25 cellular contexts compared by ENCODE assay signal in genomic region chr11:117771841-117772240, GRCh38. TPM values are rescaled to one million over a fixed set of nuclear protein-coding genes. Genes with fewer than 3 reads are reported as not detected.
"Had no signal": no experiment of that assay in that cellular context is flagged by ENCODE, and none has a peak within 500 bp of the region (broad histone marks: within the 10 kb centered on the region; RNA-seq: fewer than 3 reads in every experiment).

No MANE protein-coding gene starts in this region.

- H3K4me3 ChIP-seq: coronary artery, lung, mucosa of descending colon, pancreas, right lobe of liver, suprapubic skin, thyroid gland, vagina had no signal

- H3K27ac Mint-ChIP-seq: effector memory CD8-positive, alpha-beta T cell; mesothelial cell of epicardium; naive B cell; natural killer cell treated with Interleukin-12 subunit alpha and Interleukin-12 subunit beta and Interleukin-15 and Interleukin-18, amount 100 ng/mL, for 72 hours; progenitor cell of endocrine pancreas; stimulated activated naive B cell treated with anti-CD40 and anti-IgM and Interleukin-4, amounts not matched to agents 10 μg/mL and 1 μg/mL and 100 μg/mL, for 72 hours; stimulated activated naive CD8-positive, alpha-beta T cell treated with anti-CD3 and anti-CD28 coated beads, Interleukin-15, Interleukin-2, amounts not matched to agents 100 ng/mL and 50 ng/mL, for 24 hours had no signal

- DNase-seq: dermis blood vessel endothelial cell; effector memory CD8-positive, alpha-beta T cell; mesenchymal stem cell; mucosa of descending colon; naive B cell; pancreas; right lobe of liver; small intestine; stimulated activated CD4-positive, alpha-beta T cell treated with anti-CD3 and anti-CD28 coated beads, Interleukin-15, amount 100 ng/mL, for 24 hours; stimulated activated CD4-positive, alpha-beta T cell treated with anti-CD3 and anti-CD28 coated beads, Interleukin-2, amount 100 ng/mL, for 48 hours; stimulated activated naive B cell treated with anti-CD40 and anti-IgM and Interleukin-4, amounts not matched to agents 10 μg/mL and 1 μg/mL and 100 μg/mL, for 72 hours; thyroid gland; trophoblast cell had no signal

- H3K27ac ChIP-seq: coronary artery, neutrophil, pancreas, right lobe of liver, suprapubic skin, thyroid gland, vagina had no signal

- H3K36me3 ChIP-seq: neutrophil, pancreas, right lobe of liver, suprapubic skin, thyroid gland, vagina had no signal

- H3K4me3 Mint-ChIP-seq: effector memory CD8-positive, alpha-beta T cell; mesothelial cell of epicardium; naive B cell; natural killer cell treated with Interleukin-12 subunit alpha and Interleukin-12 subunit beta and Interleukin-15 and Interleukin-18, amount 100 ng/mL, for 72 hours; neural crest cell; stimulated activated naive B cell treated with anti-CD40 and anti-IgM and Interleukin-4, amounts not matched to agents 10 μg/mL and 1 μg/mL and 100 μg/mL, for 72 hours; stimulated activated naive CD8-positive, alpha-beta T cell treated with anti-CD3 and anti-CD28 coated beads, Interleukin-15, Interleukin-2, amounts not matched to agents 100 ng/mL and 50 ng/mL, for 24 hours had no signal

- H3K27me3 ChIP-seq: pancreas, right lobe of liver, thyroid gland, vagina had no signal

- H3K9me3 ChIP-seq: mucosa of descending colon, neutrophil, pancreas, right lobe of liver, suprapubic skin, thyroid gland, vagina had no signal

- H3K9me3 Mint-ChIP-seq: effector memory CD8-positive, alpha-beta T cell; mesothelial cell of epicardium; naive B cell; natural killer cell treated with Interleukin-12 subunit alpha and Interleukin-12 subunit beta and Interleukin-15 and Interleukin-18, amount 100 ng/mL, for 72 hours; neural crest cell; stimulated activated naive B cell treated with anti-CD40 and anti-IgM and Interleukin-4, amounts not matched to agents 10 μg/mL and 1 μg/mL and 100 μg/mL, for 72 hours; stimulated activated naive CD8-positive, alpha-beta T cell treated with anti-CD3 and anti-CD28 coated beads, Interleukin-15, Interleukin-2, amounts not matched to agents 100 ng/mL and 50 ng/mL, for 24 hours had no signal

- ATAC-seq: effector memory CD8-positive, alpha-beta T cell; left lobe of liver; mucosa of descending colon; natural killer cell treated with Interleukin-12 subunit alpha and Interleukin-12 subunit beta and Interleukin-15 and Interleukin-18, amount 100 ng/mL, for 72 hours; pancreas; right lobe of liver; stimulated activated naive B cell treated with anti-CD40 and anti-IgM and Interleukin-4, amounts not matched to agents 10 μg/mL and 1 μg/mL and 100 μg/mL, for 72 hours had no signal

- H3K36me3 Mint-ChIP-seq: mesothelial cell of epicardium; natural killer cell treated with Interleukin-12 subunit alpha and Interleukin-12 subunit beta and Interleukin-15 and Interleukin-18, amount 100 ng/mL, for 72 hours had no signal

- H3K4me1 ChIP-seq: pancreas, right lobe of liver, suprapubic skin, thyroid gland, vagina had no signal

- H3K4me1 Mint-ChIP-seq: naive B cell; stimulated activated naive B cell treated with anti-CD40 and anti-IgM and Interleukin-4, amounts not matched to agents 10 μg/mL and 1 μg/mL and 100 μg/mL, for 72 hours had no signal

RNA-seq across cellular contexts. Expression of gene DSCAML1, which starts 25.2 kb away (rescaled TPM):
- polyA plus RNA-seq: keratinocyte had no signal

RNA-seq across cellular contexts. Expression of gene FXYD2, which starts 52.7 kb away (rescaled TPM):
- polyA plus RNA-seq: keratinocyte had no signal
